In genomic region chr2:240624011-240624949, GRCh38 we compare ENCODE assay signal across 10 cellular contexts. TPM values are rescaled to one million over a fixed set of nuclear protein-coding genes. Genes with fewer than 3 reads are reported as not detected.
A peak's percentile ranks its signal among the peaks of the same experiment; 100 is the strongest.
DNase-seq lines count a peak whose midpoint lies in the region; ATAC-seq and TF ChIP-seq lines count a peak whose summit lies in the region.
"Had no signal": no experiment of that assay in that cellular context is flagged by ENCODE, and none has a peak within 500 bp of the region (broad histone marks: within the 10 kb centered on the region; RNA-seq: fewer than 3 reads in every experiment).

No MANE protein-coding gene starts in this region.

- H3K4me1 ChIP-seq in aorta (ENCODE audit: control insufficient read depth in 1 of 2, insufficient read depth in 2 of 2, low read length in 2 of 2): no peaks in the 10 kb centered on the region
- no peaks in the 10 kb centered on the region for H3K4me1 ChIP-seq in prostate gland (replicated peaks)

- H3K9me3 ChIP-seq in aorta (ENCODE audit: control insufficient read depth, low read length) (no peaks in the 10 kb centered on the region), prostate gland (no peaks in the 10 kb centered on the region)

- H3K9me3 Mint-ChIP-seq in activated naive CD4-positive, alpha-beta T cell treated with anti-CD3 and anti-CD28 coated beads, Interleukin-2, amount 10 ng/mL, durations not matched to agents 7 days and 5 days: no peaks in the 10 kb centered on the region
- H3K9me3 Mint-ChIP-seq in activated T-helper 2 cell treated with anti-CD3 and anti-CD28 coated beads, Interferon-gamma antibody, Interleukin-2, Interleukin-4, amounts not matched to agents 10 μg/mL and 5 μg/mL and 100 μg/mL, durations not matched to agents 14 hours and 24 hours and 36 hours: no peaks in the 10 kb centered on the region
- H3K9me3 Mint-ChIP-seq in memory B cell: no peaks in the 10 kb centered on the region
- H3K9me3 Mint-ChIP-seq: activated naive CD4-positive, alpha-beta T cell treated with anti-CD3 and anti-CD28 coated beads, Interleukin-2, amount 50 U/mL, for 72 hours had no signal

- H3K27me3 Mint-ChIP-seq in activated naive CD4-positive, alpha-beta T cell treated with anti-CD3 and anti-CD28 coated beads, Interleukin-2, amount 10 ng/mL, durations not matched to agents 7 days and 5 days: peaks cover 11% of the 10 kb centered on the region
- H3K27me3 Mint-ChIP-seq in activated T-helper 2 cell treated with anti-CD3 and anti-CD28 coated beads, Interferon-gamma antibody, Interleukin-2, Interleukin-4, amounts not matched to agents 10 μg/mL and 5 μg/mL and 100 μg/mL, durations not matched to agents 14 hours and 24 hours and 36 hours (ENCODE audit: low read depth): no peaks in the 10 kb centered on the region
- peaks cover 13% of the 10 kb centered on the region for H3K27me3 Mint-ChIP-seq in memory B cell

- H3K4me3 Mint-ChIP-seq in activated naive CD4-positive, alpha-beta T cell treated with anti-CD3 and anti-CD28 coated beads, Interleukin-2, amount 10 ng/mL, durations not matched to agents 7 days and 5 days: no peak overlapping the region
- H3K4me3 Mint-ChIP-seq in activated T-helper 2 cell treated with anti-CD3 and anti-CD28 coated beads, Interferon-gamma antibody, Interleukin-2, Interleukin-4, amounts not matched to agents 10 μg/mL and 5 μg/mL and 100 μg/mL, durations not matched to agents 14 hours and 24 hours and 36 hours (ENCODE audit: low read depth): peak overlapping the region; percentile 79
- peak overlapping the region; percentile 37 for H3K4me3 Mint-ChIP-seq in memory B cell

- peaks cover 65% of the 10 kb centered on the region for H3K4me1 Mint-ChIP-seq in activated naive CD4-positive, alpha-beta T cell treated with anti-CD3 and anti-CD28 coated beads, Interleukin-2, amount 10 ng/mL, durations not matched to agents 7 days and 5 days
- peaks cover 54% of the 10 kb centered on the region for H3K4me1 Mint-ChIP-seq in activated T-helper 2 cell treated with anti-CD3 and anti-CD28 coated beads, Interferon-gamma antibody, Interleukin-2, Interleukin-4, amounts not matched to agents 10 μg/mL and 5 μg/mL and 100 μg/mL, durations not matched to agents 14 hours and 24 hours and 36 hours (ENCODE audit: low read depth)
- H3K4me1 Mint-ChIP-seq in memory B cell: peaks cover 18% of the 10 kb centered on the region

- no peaks in the 10 kb centered on the region for H3K27me3 ChIP-seq in aorta (ENCODE audit: control insufficient read depth in 1 of 2, insufficient read depth in 2 of 2, low read length in 1 of 2)
- no peaks in the 10 kb centered on the region for H3K27me3 ChIP-seq in prostate gland (replicated peaks; ENCODE audit: insufficient read depth)

- 70 to 78% methylated on average over 21 to 24 of the region's 24 CpGs for WGBS in aorta, 2 donors
- 70% methylated on average over 24 of the region's 24 CpGs for WGBS in prostate gland

- peak; percentile 21 for DNase-seq in activated naive CD4-positive, alpha-beta T cell treated with anti-CD3 and anti-CD28 coated beads, Interleukin-2, amount 10 ng/mL, durations not matched to agents 7 days and 5 days
- no peak for DNase-seq in activated naive CD4-positive, alpha-beta T cell (lab: John Stamatoyannopoulos, UW)
- DNase-seq in activated T-helper 2 cell treated with anti-CD3 and anti-CD28 coated beads, Interferon-gamma antibody, Interleukin-2, Interleukin-4, amounts not matched to agents 10 μg/mL and 5 μg/mL and 100 μg/mL, durations not matched to agents 14 hours and 24 hours and 36 hours (ENCODE audit: low spot score): no peak
- DNase-seq in memory B cell (ENCODE audit: low spot score in 2 of 2): no peak
- DNase-seq in aorta: peak; percentile 42 to 58
- DNase-seq in retina: no peak
- DNase-seq in prostate gland (ENCODE audit: low spot score): no peak
- no peak for DNase-seq in NCI-H2171 treated with DMSO at 0.1 percent for 48 hours (lab: John Stamatoyannopoulos, UW)
- DNase-seq: SW 1271 had no signal

- H3K4me3 ChIP-seq in aorta (ENCODE audit: low read length in 2 of 2) (no peak overlapping the region), prostate gland (no peak overlapping the region)

- H3K27ac ChIP-seq in aorta (ENCODE audit: low read depth in 1 of 2, low read length in 2 of 2) (no peak overlapping the region), prostate gland (no peak overlapping the region)

- CTCF ChIA-PET in activated naive CD4-positive, alpha-beta T cell treated with anti-CD3 and anti-CD28 coated beads, Interleukin-2, amount 10 ng/mL, durations not matched to agents 7 days and 5 days (lab: Charles Lee): interaction anchor here (1.3 to 1.7 kb wide), 2 partner anchors 8 to 58 kb away, joined by 4 read pairs; no protein-coding TSS in a partner anchor

- no peak for TF ChIP-seq CTCF in prostate gland (IDR thresholded peaks at IDR 0.05)

- intact Hi-C loops in activated T-helper 2 cell treated with anti-CD3 and anti-CD28 coated beads, Interferon-gamma antibody, Interleukin-2, Interleukin-4, amounts not matched to agents 10 μg/mL and 5 μg/mL and 100 μg/mL, durations not matched to agents 14 hours and 24 hours and 36 hours (cut with micrococcal nuclease): no loop called here
- intact Hi-C loops in aorta (cut with DNase I): no loop called here
- intact Hi-C loops in prostate gland (cut with DNase I): no loop called here

- no peaks in the 10 kb centered on the region for H3K36me3 Mint-ChIP-seq in activated naive CD4-positive, alpha-beta T cell treated with anti-CD3 and anti-CD28 coated beads, Interleukin-2, amount 10 ng/mL, durations not matched to agents 7 days and 5 days
- peaks cover 20% of the 10 kb centered on the region for H3K36me3 Mint-ChIP-seq in activated T-helper 2 cell treated with anti-CD3 and anti-CD28 coated beads, Interferon-gamma antibody, Interleukin-2, Interleukin-4, amounts not matched to agents 10 μg/mL and 5 μg/mL and 100 μg/mL, durations not matched to agents 14 hours and 24 hours and 36 hours (ENCODE audit: low read depth)
- H3K36me3 Mint-ChIP-seq in memory B cell: peaks cover 6% of the 10 kb centered on the region
- H3K36me3 Mint-ChIP-seq: activated naive CD4-positive, alpha-beta T cell treated with anti-CD3 and anti-CD28 coated beads, Interleukin-2, amount 50 U/mL, for 72 hours had no signal

- no peak for ATAC-seq in memory B cell (ENCODE audit: low read depth)
- peak; percentile 8 for ATAC-seq in aorta (ENCODE audit: low FRiP score)

- peak overlapping the region; percentile 87 for H3K27ac Mint-ChIP-seq in activated naive CD4-positive, alpha-beta T cell treated with anti-CD3 and anti-CD28 coated beads, Interleukin-2, amount 10 ng/mL, durations not matched to agents 7 days and 5 days
- peak overlapping the region; percentile 85 for H3K27ac Mint-ChIP-seq in activated T-helper 2 cell treated with anti-CD3 and anti-CD28 coated beads, Interferon-gamma antibody, Interleukin-2, Interleukin-4, amounts not matched to agents 10 μg/mL and 5 μg/mL and 100 μg/mL, durations not matched to agents 14 hours and 24 hours and 36 hours
- peak overlapping the region; percentile 76 for H3K27ac Mint-ChIP-seq in memory B cell

- no peak for TF ChIP-seq POLR2A in prostate gland (IDR thresholded peaks at IDR 0.05)

- H3K36me3 ChIP-seq in aorta (ENCODE audit: control insufficient read depth in 1 of 2, insufficient read depth in 2 of 2, low read length in 1 of 2): no peaks in the 10 kb centered on the region
- H3K36me3 ChIP-seq in prostate gland: no peaks in the 10 kb centered on the region

RNA-seq across cellular contexts. Expression of gene GPR35, which starts 1.0 kb away (rescaled TPM):
- 24.9 and 27.4 TPM in 2 replicates for total RNA-seq in activated T-helper 2 cell treated with anti-CD3 and anti-CD28 coated beads, Interferon-gamma antibody, Interleukin-2, Interleukin-4, amounts not matched to agents 10 μg/mL and 5 μg/mL and 100 μg/mL, durations not matched to agents 14 hours and 24 hours and 36 hours
- total RNA-seq in aorta (1 to 10 TPM; 2.1 to 3.9 TPM), prostate gland (1 to 10 TPM; 3.3 to 4.6 TPM)
- polyA plus RNA-seq in aorta: 10 to 100 TPM; 10.1 to 14.5 TPM

RNA-seq across cellular contexts. Expression of gene CAPN10, which starts 37.7 kb away (rescaled TPM):
- 49.6 and 51.1 TPM in 2 replicates for total RNA-seq in activated T-helper 2 cell treated with anti-CD3 and anti-CD28 coated beads, Interferon-gamma antibody, Interleukin-2, Interleukin-4, amounts not matched to agents 10 μg/mL and 5 μg/mL and 100 μg/mL, durations not matched to agents 14 hours and 24 hours and 36 hours
- total RNA-seq in aorta (10 to 100 TPM; 23.7 to 35.5 TPM), prostate gland (10 to 100 TPM; 25.5 to 68.4 TPM)
- polyA plus RNA-seq in aorta: 10 to 100 TPM; 12.6 to 66.9 TPM

RNA-seq across cellular contexts. Expression of gene RNPEPL1, which starts 56.0 kb away (rescaled TPM):
- 67.3 and 71.3 TPM in 2 replicates for total RNA-seq in activated T-helper 2 cell treated with anti-CD3 and anti-CD28 coated beads, Interferon-gamma antibody, Interleukin-2, Interleukin-4, amounts not matched to agents 10 μg/mL and 5 μg/mL and 100 μg/mL, durations not matched to agents 14 hours and 24 hours and 36 hours
- total RNA-seq in aorta (10 to 100 TPM; 42.9 to 46.9 TPM), prostate gland (10 to 100 TPM; 36.9 to 94.7 TPM)
- 100 to 1,000 TPM in 1 of 2 donors, 10 to 100 TPM in 1; 48.2 to 108 TPM for polyA plus RNA-seq in aorta

RNA-seq across cellular contexts. Expression of gene AQP12B, which starts 58.4 kb away (rescaled TPM):
- total RNA-seq in activated T-helper 2 cell treated with anti-CD3 and anti-CD28 coated beads, Interferon-gamma antibody, Interleukin-2, Interleukin-4, amounts not matched to agents 10 μg/mL and 5 μg/mL and 100 μg/mL, durations not matched to agents 14 hours and 24 hours and 36 hours: not detected in 2 replicates
- not detected for total RNA-seq in aorta
- under 1 TPM in 1 of 2 donors, not detected in 1; 0.38 TPM for polyA plus RNA-seq in aorta
- not detected for total RNA-seq in prostate gland
- total RNA-seq: activated naive CD4-positive, alpha-beta T cell treated with anti-CD3 and anti-CD28 coated beads, Interleukin-2, amount 50 U/mL, for 72 hours had no signal

Comparison
In these comparisons a context has a peak if more than half of its experiments do, and no peak if none do; other contexts are left out.
1. DNase-seq: peak in activated naive CD4-positive, alpha-beta T cell treated with anti-CD3 and anti-CD28 coated beads, Interleukin-2, amount 10 ng/mL, durations not matched to agents 7 days and 5 days (single experiment) and aorta (2 of 2); none in activated naive CD4-positive, alpha-beta T cell (0 of 4), activated T-helper 2 cell treated with anti-CD3 and anti-CD28 coated beads, Interferon-gamma antibody, Interleukin-2, Interleukin-4, amounts not matched to agents 10 μg/mL and 5 μg/mL and 100 μg/mL, durations not matched to agents 14 hours and 24 hours and 36 hours (single experiment), memory B cell (0 of 2), retina (single experiment), prostate gland (single experiment) and NCI-H2171 treated with DMSO at 0.1 percent for 48 hours (single experiment).
2. Peak in every context shown above with its lines, with median percentiles within 50 percentile points of each other: H3K27ac Mint-ChIP-seq.